In genomic region chr1:212699839-212700596, GRCh38 we compare ENCODE assay signal across 8 cellular contexts. TPM values are rescaled to one million over a fixed set of nuclear protein-coding genes. Genes with fewer than 3 reads are reported as not detected.
A peak's percentile ranks its signal among the peaks of the same experiment; 100 is the strongest.
DNase-seq lines count a peak whose midpoint lies in the region; ATAC-seq and TF ChIP-seq lines count a peak whose summit lies in the region.

Gene BATF3 (minus strand): TSS chr1:212699840. CDS start chr1:212699762, 78 bp downstream.

- H3K23ac ChIP-seq in mesendoderm (ENCODE audit: low read length) = peak within 1 kb of the TSS; percentile 85

- H3K4me3 ChIP-seq in coronary artery (peak within 1 kb of the TSS; percentile 92), mesendoderm (ENCODE audit: low read length) (no peak within 1 kb of the TSS)

- H4K5ac ChIP-seq in mesendoderm (ENCODE audit: low read length) = no peak within 1 kb of the TSS

- H2AK5ac ChIP-seq in mesendoderm (ENCODE audit: low read length) = no peak within 1 kb of the TSS

- peak; percentile 33 for ATAC-seq in HG03342 (IDR thresholded peaks at IDR 0.05; ENCODE audit: unreplicated experiment)

- no peak within 1 kb of the TSS for H2BK120ac ChIP-seq in mesendoderm (ENCODE audit: low read depth, low read length)

- H3K27me3 ChIP-seq in mesendoderm (ENCODE audit: insufficient read depth, low read length, poor library complexity) = peaks cover 12% of the 10 kb centered on the region

- no peaks in the 10 kb centered on the region for H3K79me1 ChIP-seq in mesendoderm (ENCODE audit: low read length)

- no CpG with 5 or more reads among the region's 89 CpGs for WGBS in mesendoderm (ENCODE audit: extremely low coverage, insufficient coverage, low lambda C conversion rate)

- no peak within 1 kb of the TSS for H3K4ac ChIP-seq in mesendoderm (ENCODE audit: low read depth, low read length)

- peak; percentile 5 to 25 for DNase-seq in NCI-H524 (lab: John Stamatoyannopoulos, UW)
- no peak for DNase-seq in NCI-H524 treated with DMSO at 0.1 percent for 48 hours (lab: John Stamatoyannopoulos, UW)
- peak; percentile 21 for DNase-seq in activated CD4-positive, alpha-beta T cell treated with anti-CD3 and anti-CD28 coated beads for 1 hour
- peak; percentile 83 for DNase-seq in coronary artery (ENCODE audit: low spot score)
- DNase-seq in mesendoderm = no peak
- DNase-seq in stimulated activated CD8-positive, alpha-beta memory T cell treated with anti-CD3 and anti-CD28 coated beads, Interleukin-7, amount 100 ng/mL, for 48 hours (ENCODE audit: extremely low read depth in 1 of 2, low read depth in 1 of 2) = peak; percentile 68 to 83
- DNase-seq in COLO829 (ENCODE audit: low spot score) = no peak

- H3K9ac ChIP-seq in mesendoderm (ENCODE audit: low read length) = no peak within 1 kb of the TSS

- H3K27ac ChIP-seq in coronary artery (peak within 1 kb of the TSS; percentile 62 to 80), mesendoderm (ENCODE audit: low read depth, low read length) (no peak within 1 kb of the TSS)

- H3K36me3 ChIP-seq in mesendoderm (ENCODE audit: control insufficient read depth, insufficient read depth, low read length) = no peaks in the 10 kb centered on the region

- H3K79me2 ChIP-seq in mesendoderm (ENCODE audit: control insufficient read depth, insufficient read depth, low read length) = no peaks in the 10 kb centered on the region

- H3K4me1 ChIP-seq in mesendoderm (ENCODE audit: control insufficient read depth, low read depth, low read length) = peaks cover 2% of the 10 kb centered on the region

- peak within 1 kb of the TSS; percentile 59 for H3K56ac ChIP-seq in mesendoderm (ENCODE audit: low read length)

- peak within 1 kb of the TSS; percentile 24 for H3K18ac ChIP-seq in mesendoderm (ENCODE audit: low read length)

- H3K4me2 ChIP-seq in mesendoderm (ENCODE audit: low read length) = peak within 1 kb of the TSS; percentile 43

- no peak for TF ChIP-seq CTCF in coronary artery (IDR thresholded peaks at IDR 0.05)

- no peak within 1 kb of the TSS for H2BK15ac ChIP-seq in mesendoderm (replicated peaks; ENCODE audit: low read depth)

- H2BK5ac ChIP-seq in mesendoderm (ENCODE audit: low read length) = no peak within 1 kb of the TSS

- H4K8ac ChIP-seq in mesendoderm (ENCODE audit: low read depth, low read length) = no peak within 1 kb of the TSS

RNA-seq across cellular contexts. Expression of gene BATF3, which starts in this region (rescaled TPM):
- polyA plus RNA-seq in mesendoderm (2013, experiment 1 of 2) = 4.5 TPM
- polyA plus RNA-seq in mesendoderm (2013, experiment 2 of 2) = 5.8 TPM

Comparison
In these comparisons a context has a peak if more than half of its experiments do, and no peak if none do; other contexts are left out.
1. DNase-seq: peak in NCI-H524 (2 of 2), activated CD4-positive, alpha-beta T cell treated with anti-CD3 and anti-CD28 coated beads for 1 hour (single experiment), coronary artery (single experiment) and stimulated activated CD8-positive, alpha-beta memory T cell treated with anti-CD3 and anti-CD28 coated beads, Interleukin-7, amount 100 ng/mL, for 48 hours (2 of 2); none in NCI-H524 treated with DMSO at 0.1 percent for 48 hours (single experiment), mesendoderm (single experiment) and COLO829 (single experiment).